34 cellular contexts compared by ENCODE assay signal in the genomic region with DNA sequence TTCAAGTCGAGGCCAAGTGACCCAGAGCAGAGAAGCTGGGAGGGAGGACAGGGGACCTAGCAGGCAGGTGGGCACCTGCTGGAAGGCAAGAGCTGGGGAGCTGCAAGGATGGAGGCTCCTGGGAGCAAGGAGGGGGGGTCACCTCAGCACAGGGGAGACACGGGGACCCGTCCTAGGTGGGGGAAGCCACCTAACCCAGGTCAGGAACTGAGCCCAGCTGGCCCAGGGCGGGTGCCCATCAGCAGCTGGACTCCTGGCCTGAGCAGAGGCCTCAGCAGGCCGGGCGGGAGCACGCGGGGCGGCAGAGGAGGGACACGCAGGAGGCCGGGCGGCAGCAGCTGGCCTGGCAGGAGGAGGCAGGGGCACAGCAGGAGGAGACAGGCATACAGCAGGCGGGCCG. TPM values are rescaled to one million over a fixed set of nuclear protein-coding genes. Genes with fewer than 3 reads are reported as not detected.
"Had no signal": no experiment of that assay in that cellular context is flagged by ENCODE, and none has a peak within 500 bp of the region (broad histone marks: within the 10 kb centered on the region; RNA-seq: fewer than 3 reads in every experiment).

No MANE protein-coding gene starts in this region.

- H3K4me1 Mint-ChIP-seq: activated CD4-positive, alpha-beta T cell treated with anti-CD3 and anti-CD28 coated beads, Interleukin-2, amount 10 ng/mL, durations not matched to agents 24 days and 14 days; activated naive CD8-positive, alpha-beta T cell treated with anti-CD3 and anti-CD28 coated beads for 36 hours; nephron; stimulated activated memory B cell treated with anti-CD40 and anti-IgM and Interleukin-4, amounts not matched to agents 10 μg/mL and 1 μg/mL and 100 μg/mL, for 72 hours; stimulated activated naive CD8-positive, alpha-beta T cell treated with anti-CD3 and anti-CD28 coated beads, Interleukin-15, amount 100 ng/mL, for 72 hours; T-helper 17 cell had no signal

- ATAC-seq: activated CD4-positive, CD25-positive, alpha-beta regulatory T cell treated with anti-CD3 and anti-CD28 coated beads, Interleukin-2, amount 50 U/mL, for 24 hours; body of pancreas; gastrocnemius medialis; left cardiac atrium; left ventricle myocardium superior; mucosa of descending colon; right cardiac atrium; stimulated activated naive CD8-positive, alpha-beta T cell treated with anti-CD3 and anti-CD28 coated beads, Interleukin-15, amount 100 ng/mL, for 72 hours; T-helper 17 cell had no signal

- H3K27ac ChIP-seq: adrenal gland, body of pancreas, dorsolateral prefrontal cortex, gastrocnemius medialis, parathyroid adenoma, WERI-Rb-1 had no signal

- DNase-seq: activated CD4-positive, alpha-beta memory T cell treated with anti-CD3 and anti-CD28 coated beads for 36 hours; activated CD4-positive, alpha-beta T cell treated with anti-CD3 and anti-CD28 coated beads, Interleukin-2, amount 10 ng/mL, durations not matched to agents 24 days and 14 days; activated effector memory CD4-positive, alpha-beta T cell treated with anti-CD3 and anti-CD28 coated beads, Interleukin-2, amount 50 U/mL, for 16 hours; activated naive CD4-positive, alpha-beta T cell treated with anti-CD3 and anti-CD28 coated beads for 36 hours; activated naive CD8-positive, alpha-beta T cell treated with anti-CD3 and anti-CD28 coated beads for 36 hours; aorta; effector memory CD4-positive, alpha-beta T cell; gastrocnemius medialis; glutamatergic neuron; left cardiac atrium; left ventricle myocardium superior; stimulated activated CD4-positive, alpha-beta T cell treated with anti-CD3 and anti-CD28 coated beads, Interleukin-4, amount 100 ng/mL, for 24 hours; substantia nigra; T-helper 17 cell; T1000; WERI-Rb-1 had no signal

- H3K27me3 ChIP-seq: adrenal gland, body of pancreas had no signal

- H3K9me3 ChIP-seq: adrenal gland, body of pancreas, gastrocnemius medialis had no signal

- FAIRE-seq: colon had no signal

- H3K36me3 ChIP-seq: adrenal gland, gastrocnemius medialis, WERI-Rb-1 had no signal

- H3K9ac ChIP-seq: parathyroid adenoma had no signal

- H3K36me3 Mint-ChIP-seq: activated CD4-positive, alpha-beta memory T cell treated with anti-CD3 and anti-CD28 coated beads for 36 hours; activated naive CD8-positive, alpha-beta T cell treated with anti-CD3 and anti-CD28 coated beads for 36 hours; stimulated activated memory B cell treated with anti-CD40 and anti-IgM and Interleukin-4, amounts not matched to agents 10 μg/mL and 1 μg/mL and 100 μg/mL, for 72 hours; type B pancreatic cell had no signal

- H3K27me3 Mint-ChIP-seq: activated naive CD8-positive, alpha-beta T cell treated with anti-CD3 and anti-CD28 coated beads for 36 hours; stimulated activated naive CD8-positive, alpha-beta T cell treated with anti-CD3 and anti-CD28 coated beads, Interleukin-15, amount 100 ng/mL, for 72 hours; T-helper 17 cell; type B pancreatic cell had no signal

- H3K4me3 ChIP-seq: adrenal gland, body of pancreas, dorsolateral prefrontal cortex, gastrocnemius medialis, mucosa of descending colon had no signal

- H3K4me3 Mint-ChIP-seq: activated CD4-positive, alpha-beta memory T cell treated with anti-CD3 and anti-CD28 coated beads for 36 hours; activated CD4-positive, alpha-beta T cell treated with anti-CD3 and anti-CD28 coated beads, Interleukin-2, amount 10 ng/mL, durations not matched to agents 24 days and 14 days; activated naive CD4-positive, alpha-beta T cell treated with anti-CD3 and anti-CD28 coated beads for 36 hours; activated naive CD8-positive, alpha-beta T cell treated with anti-CD3 and anti-CD28 coated beads for 36 hours; nephron; stimulated activated memory B cell treated with anti-CD40 and anti-IgM and Interleukin-4, amounts not matched to agents 10 μg/mL and 1 μg/mL and 100 μg/mL, for 72 hours; stimulated activated naive CD8-positive, alpha-beta T cell treated with anti-CD3 and anti-CD28 coated beads, Interleukin-15, amount 100 ng/mL, for 72 hours; T-helper 17 cell; type B pancreatic cell had no signal

- H3K4me1 ChIP-seq: adrenal gland, body of pancreas, gastrocnemius medialis, parathyroid adenoma had no signal

- H3K9me3 Mint-ChIP-seq: activated CD4-positive, alpha-beta memory T cell treated with anti-CD3 and anti-CD28 coated beads for 36 hours; activated naive CD4-positive, alpha-beta T cell treated with anti-CD3 and anti-CD28 coated beads for 36 hours; activated naive CD8-positive, alpha-beta T cell treated with anti-CD3 and anti-CD28 coated beads for 36 hours; stimulated activated memory B cell treated with anti-CD40 and anti-IgM and Interleukin-4, amounts not matched to agents 10 μg/mL and 1 μg/mL and 100 μg/mL, for 72 hours; stimulated activated naive CD8-positive, alpha-beta T cell treated with anti-CD3 and anti-CD28 coated beads, Interleukin-15, amount 100 ng/mL, for 72 hours; type B pancreatic cell had no signal

- H3K27ac Mint-ChIP-seq: activated CD4-positive, alpha-beta memory T cell treated with anti-CD3 and anti-CD28 coated beads for 36 hours; activated CD4-positive, alpha-beta T cell treated with anti-CD3 and anti-CD28 coated beads, Interleukin-2, amount 10 ng/mL, durations not matched to agents 24 days and 14 days; activated naive CD4-positive, alpha-beta T cell treated with anti-CD3 and anti-CD28 coated beads for 36 hours; activated naive CD8-positive, alpha-beta T cell treated with anti-CD3 and anti-CD28 coated beads for 36 hours; nephron; stimulated activated memory B cell treated with anti-CD40 and anti-IgM and Interleukin-4, amounts not matched to agents 10 μg/mL and 1 μg/mL and 100 μg/mL, for 72 hours; T-helper 17 cell; type B pancreatic cell had no signal

RNA-seq across cellular contexts. Expression of a gene that starts 1.0 kb away (rescaled TPM):
- total RNA-seq: activated CD4-positive, alpha-beta memory T cell treated with anti-CD3 and anti-CD28 coated beads for 36 hours; activated CD4-positive, alpha-beta T cell treated with anti-CD3 and anti-CD28 coated beads, Interleukin-2, amount 10 ng/mL, durations not matched to agents 24 days and 14 days; activated naive CD4-positive, alpha-beta T cell treated with anti-CD3 and anti-CD28 coated beads for 36 hours; activated naive CD8-positive, alpha-beta T cell treated with anti-CD3 and anti-CD28 coated beads for 36 hours; adrenal gland; aorta; body of pancreas; epithelial cell of proximal tubule; gastrocnemius medialis; left cardiac atrium; left ventricle myocardium superior; lung microvascular endothelial cell; mesenteric fat pad; mucosa of descending colon; myocyte; right cardiac atrium; skeletal muscle tissue; T-helper 17 cell had no signal
- polyA plus RNA-seq: adrenal gland, aorta, right cardiac atrium, thymus had no signal

RNA-seq across cellular contexts. Expression of a gene that starts 12.3 kb away (rescaled TPM):
- total RNA-seq: activated CD4-positive, alpha-beta memory T cell treated with anti-CD3 and anti-CD28 coated beads for 36 hours; activated CD4-positive, alpha-beta T cell treated with anti-CD3 and anti-CD28 coated beads, Interleukin-2, amount 10 ng/mL, durations not matched to agents 24 days and 14 days; activated naive CD4-positive, alpha-beta T cell treated with anti-CD3 and anti-CD28 coated beads for 36 hours; activated naive CD8-positive, alpha-beta T cell treated with anti-CD3 and anti-CD28 coated beads for 36 hours; adrenal gland; aorta; body of pancreas; epithelial cell of proximal tubule; gastrocnemius medialis; left cardiac atrium; left ventricle myocardium superior; lung microvascular endothelial cell; mesenteric fat pad; mucosa of descending colon; myocyte; right cardiac atrium; skeletal muscle tissue; T-helper 17 cell had no signal
- polyA plus RNA-seq: adrenal gland, aorta, thymus had no signal

RNA-seq across cellular contexts. Expression of a gene that starts 19.6 kb away (rescaled TPM):
- total RNA-seq: activated CD4-positive, alpha-beta memory T cell treated with anti-CD3 and anti-CD28 coated beads for 36 hours; activated CD4-positive, alpha-beta T cell treated with anti-CD3 and anti-CD28 coated beads, Interleukin-2, amount 10 ng/mL, durations not matched to agents 24 days and 14 days; activated naive CD4-positive, alpha-beta T cell treated with anti-CD3 and anti-CD28 coated beads for 36 hours; activated naive CD8-positive, alpha-beta T cell treated with anti-CD3 and anti-CD28 coated beads for 36 hours; adrenal gland; aorta; body of pancreas; epithelial cell of proximal tubule; gastrocnemius medialis; left cardiac atrium; left ventricle myocardium superior; lung microvascular endothelial cell; mesenteric fat pad; mucosa of descending colon; myocyte; right cardiac atrium; skeletal muscle tissue; T-helper 17 cell had no signal
- polyA plus RNA-seq: adrenal gland, aorta, right cardiac atrium, thymus had no signal

RNA-seq across cellular contexts. Expression of a gene that starts 34.5 kb away (rescaled TPM):
- total RNA-seq: activated CD4-positive, alpha-beta memory T cell treated with anti-CD3 and anti-CD28 coated beads for 36 hours; activated CD4-positive, alpha-beta T cell treated with anti-CD3 and anti-CD28 coated beads, Interleukin-2, amount 10 ng/mL, durations not matched to agents 24 days and 14 days; activated naive CD4-positive, alpha-beta T cell treated with anti-CD3 and anti-CD28 coated beads for 36 hours; activated naive CD8-positive, alpha-beta T cell treated with anti-CD3 and anti-CD28 coated beads for 36 hours; adrenal gland; aorta; body of pancreas; dorsolateral prefrontal cortex; epithelial cell of proximal tubule; gastrocnemius medialis; left cardiac atrium; left ventricle myocardium superior; lung microvascular endothelial cell; mesenteric fat pad; mucosa of descending colon; myocyte; right cardiac atrium; skeletal muscle tissue; T-helper 17 cell had no signal
- polyA plus RNA-seq: adrenal gland, aorta, right cardiac atrium, thymus had no signal

RNA-seq across cellular contexts. Expression of a gene that starts 41.4 kb away (rescaled TPM):
- total RNA-seq: activated CD4-positive, alpha-beta memory T cell treated with anti-CD3 and anti-CD28 coated beads for 36 hours; activated CD4-positive, alpha-beta T cell treated with anti-CD3 and anti-CD28 coated beads, Interleukin-2, amount 10 ng/mL, durations not matched to agents 24 days and 14 days; activated naive CD4-positive, alpha-beta T cell treated with anti-CD3 and anti-CD28 coated beads for 36 hours; activated naive CD8-positive, alpha-beta T cell treated with anti-CD3 and anti-CD28 coated beads for 36 hours; adrenal gland; aorta; body of pancreas; dorsolateral prefrontal cortex; epithelial cell of proximal tubule; gastrocnemius medialis; left cardiac atrium; left ventricle myocardium superior; lung microvascular endothelial cell; mesenteric fat pad; mucosa of descending colon; myocyte; right cardiac atrium; skeletal muscle tissue; T-helper 17 cell had no signal
- polyA plus RNA-seq: adrenal gland, aorta, right cardiac atrium, thymus had no signal
